Comparison of ENCODE assay signal across 11 cellular contexts in genomic region chr2:86522711-86523110, GRCh38.
"Had no signal": no experiment of that assay in that cellular context is flagged by ENCODE, and none has a peak within 500 bp of the region (broad histone marks: within the 10 kb centered on the region; RNA-seq: fewer than 3 reads in every experiment).

No MANE protein-coding gene starts in this region.

- H3K27ac ChIP-seq: GM23248 had no signal

- H3K9ac ChIP-seq: GM23248 had no signal

- ATAC-seq: GM23338, HCT116 had no signal

- DNase-seq: GM23248, GOT3, H7, H9, HCEC 1CT, HFFc6 had no signal

- H3K4me3 ChIP-seq: GM23248, GM23338, HAP-1 had no signal

- H3K36me3 ChIP-seq: HAP-1 had no signal

- H3K4me1 Mint-ChIP-seq: H9 had no signal

- H3K9me3 ChIP-seq: HAP-1 had no signal

- H3K27ac Mint-ChIP-seq: GM23338, H9, HFFc6 had no signal

- H3K4me3 Mint-ChIP-seq: GM23338, H9, HFFc6 had no signal

- H2AFZ ChIP-seq: GM23248, GM23338 had no signal

- H3K4me2 ChIP-seq: GM23338 had no signal

- FAIRE-seq: H1, H54 had no signal
